1 cellular context compared by ENCODE assay signal in the genomic region with DNA sequence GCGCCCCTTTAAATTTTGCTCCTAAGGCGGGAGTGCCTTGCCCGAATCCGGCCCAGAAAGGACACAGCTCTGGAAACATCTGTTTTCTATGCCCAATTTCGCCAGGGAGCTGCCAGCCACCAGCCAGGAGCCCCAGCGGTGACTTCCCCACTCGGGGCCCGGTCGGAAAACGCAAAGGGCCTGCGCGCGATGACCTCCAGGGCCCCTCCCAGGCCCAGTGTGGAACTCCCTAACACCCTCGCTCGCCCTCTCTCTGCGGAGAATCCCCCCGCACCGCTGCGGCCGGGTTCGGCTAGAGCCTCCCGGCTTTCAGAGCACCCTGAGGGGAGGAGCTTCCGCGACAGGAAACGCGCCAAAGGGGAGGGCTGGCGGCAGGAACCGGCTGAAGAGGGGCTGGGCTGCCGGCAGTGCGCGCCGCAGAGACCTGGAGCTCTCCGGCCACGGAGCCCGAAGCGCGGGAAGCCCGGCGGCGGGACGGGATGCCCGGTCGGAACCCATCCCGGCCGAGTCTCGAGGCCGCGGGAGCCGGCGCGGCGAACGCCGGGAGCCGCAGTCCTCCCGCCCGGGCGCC.
TF ChIP-seq lines count a peak whose summit lies in the region.

No MANE protein-coding gene starts in this region.

TF ChIP-seq in HEK293, 187 proteins besides CTCF, POLR2A, EP300 and RAD21 (continued from another document and continues in another):
- TF ChIP-seq, protein P1, sequence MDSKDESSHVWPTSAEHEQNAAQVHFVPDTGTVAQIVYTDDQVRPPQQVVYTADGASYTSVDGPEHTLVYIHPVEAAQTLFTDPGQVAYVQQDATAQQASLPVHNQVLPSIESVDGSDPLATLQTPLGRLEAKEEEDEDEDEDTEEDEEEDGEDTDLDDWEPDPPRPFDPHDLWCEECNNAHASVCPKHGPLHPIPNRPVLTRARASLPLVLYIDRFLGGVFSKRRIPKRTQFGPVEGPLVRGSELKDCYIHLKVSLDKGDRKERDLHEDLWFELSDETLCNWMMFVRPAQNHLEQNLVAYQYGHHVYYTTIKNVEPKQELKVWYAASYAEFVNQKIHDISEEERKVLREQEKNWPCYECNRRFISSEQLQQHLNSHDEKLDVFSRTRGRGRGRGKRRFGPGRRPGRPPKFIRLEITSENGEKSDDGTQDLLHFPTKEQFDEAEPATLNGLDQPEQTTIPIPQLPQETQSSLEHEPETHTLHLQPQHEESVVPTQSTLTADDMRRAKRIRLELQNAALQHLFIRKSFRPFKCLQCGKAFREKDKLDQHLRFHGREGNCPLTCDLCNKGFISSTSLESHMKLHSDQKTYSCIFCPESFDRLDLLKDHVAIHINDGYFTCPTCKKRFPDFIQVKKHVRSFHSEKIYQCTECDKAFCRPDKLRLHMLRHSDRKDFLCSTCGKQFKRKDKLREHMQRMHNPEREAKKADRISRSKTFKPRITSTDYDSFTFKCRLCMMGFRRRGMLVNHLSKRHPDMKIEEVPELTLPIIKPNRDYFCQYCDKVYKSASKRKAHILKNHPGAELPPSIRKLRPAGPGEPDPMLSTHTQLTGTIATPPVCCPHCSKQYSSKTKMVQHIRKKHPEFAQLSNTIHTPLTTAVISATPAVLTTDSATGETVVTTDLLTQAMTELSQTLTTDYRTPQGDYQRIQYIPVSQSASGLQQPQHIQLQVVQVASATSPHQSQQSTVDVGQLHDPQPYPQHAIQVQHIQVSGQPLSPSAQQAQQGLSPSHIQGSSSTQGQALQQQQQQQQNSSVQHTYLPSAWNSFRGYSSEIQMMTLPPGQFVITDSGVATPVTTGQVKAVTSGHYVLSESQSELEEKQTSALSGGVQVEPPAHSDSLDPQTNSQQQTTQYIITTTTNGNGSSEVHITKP (tag by site-specific recombination; IDR thresholded peaks at IDR 0.05): peak; percentile 36; the same call in 1 of the 2 replicates
- TF ChIP-seq ZNF404 (tag by site-specific recombination; IDR thresholded peaks at IDR 0.05) (no peak), MEIS1 (CRISPR knock-in tag; IDR thresholded peaks at IDR 0.05; ENCODE audit: borderline replicate concordance) (no peak), ZNF626 (tag by site-specific recombination; IDR thresholded peaks at IDR 0.05) (no peak), ZBTB48 (tag by site-specific recombination; IDR thresholded peaks at IDR 0.05) (peak; percentile 63), ZNF791 (tag by site-specific recombination; IDR thresholded peaks at IDR 0.05) (no peak), HOXC10 (CRISPR knock-in tag; IDR thresholded peaks at IDR 0.05) (no peak), ZNF555 (tag by site-specific recombination; conservative IDR thresholded peaks at IDR 0.05) (no peak), ZNF677 (tag by site-specific recombination; IDR thresholded peaks at IDR 0.05) (no peak), ZFP3 (tag by site-specific recombination; IDR thresholded peaks at IDR 0.05; ENCODE audit: low read depth) (no peak), ZNF521 (tag by site-specific recombination; IDR thresholded peaks at IDR 0.05) (no peak), ZNF394 (tag by site-specific recombination; IDR thresholded peaks at IDR 0.05; ENCODE audit: borderline replicate concordance) (no peak), ZNF354C (tag by site-specific recombination; IDR thresholded peaks at IDR 0.05; ENCODE audit: borderline replicate concordance, low read depth) (no peak), ZNF664 (tag by site-specific recombination; IDR thresholded peaks at IDR 0.05) (no peak), ZNF544 (tag by site-specific recombination; IDR thresholded peaks at IDR 0.05) (no peak), ZNF335 (tag by site-specific recombination; conservative IDR thresholded peaks at IDR 0.05) (peak; percentile 64), KLF9 (tag by site-specific recombination; IDR thresholded peaks at IDR 0.05; ENCODE audit: low read depth) (no peak; the same call in 1 of the 2 replicates), ZNF658 (tag by site-specific recombination; IDR thresholded peaks at IDR 0.05) (no peak), OSR2 (tag by site-specific recombination; IDR thresholded peaks at IDR 0.05) (no peak), KLF1 (tag by site-specific recombination; IDR thresholded peaks at IDR 0.05) (no peak), YY1 (tag by site-specific recombination; IDR thresholded peaks at IDR 0.05) (no peak), ZNF112 (tag by site-specific recombination; IDR thresholded peaks at IDR 0.05) (no peak), ZFP37 (tag by site-specific recombination; IDR thresholded peaks at IDR 0.05) (peak; percentile 49; the same call in 1 of the 2 replicates), ZNF501 (tag by site-specific recombination; IDR thresholded peaks at IDR 0.05) (no peak; the same call in none of the 2 replicates), ZNF311 (tag by site-specific recombination; IDR thresholded peaks at IDR 0.05; ENCODE audit: borderline replicate concordance) (no peak), ZNF571 (tag by site-specific recombination; IDR thresholded peaks at IDR 0.05) (no peak), ZNF596 (tag by site-specific recombination; IDR thresholded peaks at IDR 0.05) (peak; percentile 82)
- TF ChIP-seq, protein P2, sequence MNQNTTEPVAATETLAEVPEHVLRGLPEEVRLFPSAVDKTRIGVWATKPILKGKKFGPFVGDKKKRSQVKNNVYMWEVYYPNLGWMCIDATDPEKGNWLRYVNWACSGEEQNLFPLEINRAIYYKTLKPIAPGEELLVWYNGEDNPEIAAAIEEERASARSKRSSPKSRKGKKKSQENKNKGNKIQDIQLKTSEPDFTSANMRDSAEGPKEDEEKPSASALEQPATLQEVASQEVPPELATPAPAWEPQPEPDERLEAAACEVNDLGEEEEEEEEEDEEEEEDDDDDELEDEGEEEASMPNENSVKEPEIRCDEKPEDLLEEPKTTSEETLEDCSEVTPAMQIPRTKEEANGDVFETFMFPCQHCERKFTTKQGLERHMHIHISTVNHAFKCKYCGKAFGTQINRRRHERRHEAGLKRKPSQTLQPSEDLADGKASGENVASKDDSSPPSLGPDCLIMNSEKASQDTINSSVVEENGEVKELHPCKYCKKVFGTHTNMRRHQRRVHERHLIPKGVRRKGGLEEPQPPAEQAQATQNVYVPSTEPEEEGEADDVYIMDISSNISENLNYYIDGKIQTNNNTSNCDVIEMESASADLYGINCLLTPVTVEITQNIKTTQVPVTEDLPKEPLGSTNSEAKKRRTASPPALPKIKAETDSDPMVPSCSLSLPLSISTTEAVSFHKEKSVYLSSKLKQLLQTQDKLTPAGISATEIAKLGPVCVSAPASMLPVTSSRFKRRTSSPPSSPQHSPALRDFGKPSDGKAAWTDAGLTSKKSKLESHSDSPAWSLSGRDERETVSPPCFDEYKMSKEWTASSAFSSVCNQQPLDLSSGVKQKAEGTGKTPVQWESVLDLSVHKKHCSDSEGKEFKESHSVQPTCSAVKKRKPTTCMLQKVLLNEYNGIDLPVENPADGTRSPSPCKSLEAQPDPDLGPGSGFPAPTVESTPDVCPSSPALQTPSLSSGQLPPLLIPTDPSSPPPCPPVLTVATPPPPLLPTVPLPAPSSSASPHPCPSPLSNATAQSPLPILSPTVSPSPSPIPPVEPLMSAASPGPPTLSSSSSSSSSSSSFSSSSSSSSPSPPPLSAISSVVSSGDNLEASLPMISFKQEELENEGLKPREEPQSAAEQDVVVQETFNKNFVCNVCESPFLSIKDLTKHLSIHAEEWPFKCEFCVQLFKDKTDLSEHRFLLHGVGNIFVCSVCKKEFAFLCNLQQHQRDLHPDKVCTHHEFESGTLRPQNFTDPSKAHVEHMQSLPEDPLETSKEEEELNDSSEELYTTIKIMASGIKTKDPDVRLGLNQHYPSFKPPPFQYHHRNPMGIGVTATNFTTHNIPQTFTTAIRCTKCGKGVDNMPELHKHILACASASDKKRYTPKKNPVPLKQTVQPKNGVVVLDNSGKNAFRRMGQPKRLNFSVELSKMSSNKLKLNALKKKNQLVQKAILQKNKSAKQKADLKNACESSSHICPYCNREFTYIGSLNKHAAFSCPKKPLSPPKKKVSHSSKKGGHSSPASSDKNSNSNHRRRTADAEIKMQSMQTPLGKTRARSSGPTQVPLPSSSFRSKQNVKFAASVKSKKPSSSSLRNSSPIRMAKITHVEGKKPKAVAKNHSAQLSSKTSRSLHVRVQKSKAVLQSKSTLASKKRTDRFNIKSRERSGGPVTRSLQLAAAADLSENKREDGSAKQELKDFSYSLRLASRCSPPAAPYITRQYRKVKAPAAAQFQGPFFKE (tag by site-specific recombination; IDR thresholded peaks at IDR 0.05; ENCODE audit: borderline replicate concordance): no peak
- TF ChIP-seq, protein P3, sequence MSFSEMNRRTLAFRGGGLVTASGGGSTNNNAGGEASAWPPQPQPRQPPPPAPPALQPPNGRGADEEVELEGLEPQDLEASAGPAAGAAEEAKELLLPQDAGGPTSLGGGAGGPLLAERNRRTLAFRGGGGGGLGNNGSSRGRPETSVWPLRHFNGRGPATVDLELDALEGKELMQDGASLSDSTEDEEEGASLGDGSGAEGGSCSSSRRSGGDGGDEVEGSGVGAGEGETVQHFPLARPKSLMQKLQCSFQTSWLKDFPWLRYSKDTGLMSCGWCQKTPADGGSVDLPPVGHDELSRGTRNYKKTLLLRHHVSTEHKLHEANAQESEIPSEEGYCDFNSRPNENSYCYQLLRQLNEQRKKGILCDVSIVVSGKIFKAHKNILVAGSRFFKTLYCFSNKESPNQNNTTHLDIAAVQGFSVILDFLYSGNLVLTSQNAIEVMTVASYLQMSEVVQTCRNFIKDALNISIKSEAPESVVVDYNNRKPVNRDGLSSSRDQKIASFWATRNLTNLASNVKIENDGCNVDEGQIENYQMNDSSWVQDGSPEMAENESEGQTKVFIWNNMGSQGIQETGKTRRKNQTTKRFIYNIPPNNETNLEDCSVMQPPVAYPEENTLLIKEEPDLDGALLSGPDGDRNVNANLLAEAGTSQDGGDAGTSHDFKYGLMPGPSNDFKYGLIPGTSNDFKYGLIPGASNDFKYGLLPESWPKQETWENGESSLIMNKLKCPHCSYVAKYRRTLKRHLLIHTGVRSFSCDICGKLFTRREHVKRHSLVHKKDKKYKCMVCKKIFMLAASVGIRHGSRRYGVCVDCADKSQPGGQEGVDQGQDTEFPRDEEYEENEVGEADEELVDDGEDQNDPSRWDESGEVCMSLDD (tag by site-specific recombination; IDR thresholded peaks at IDR 0.05): no peak
- TF ChIP-seq, protein P4, sequence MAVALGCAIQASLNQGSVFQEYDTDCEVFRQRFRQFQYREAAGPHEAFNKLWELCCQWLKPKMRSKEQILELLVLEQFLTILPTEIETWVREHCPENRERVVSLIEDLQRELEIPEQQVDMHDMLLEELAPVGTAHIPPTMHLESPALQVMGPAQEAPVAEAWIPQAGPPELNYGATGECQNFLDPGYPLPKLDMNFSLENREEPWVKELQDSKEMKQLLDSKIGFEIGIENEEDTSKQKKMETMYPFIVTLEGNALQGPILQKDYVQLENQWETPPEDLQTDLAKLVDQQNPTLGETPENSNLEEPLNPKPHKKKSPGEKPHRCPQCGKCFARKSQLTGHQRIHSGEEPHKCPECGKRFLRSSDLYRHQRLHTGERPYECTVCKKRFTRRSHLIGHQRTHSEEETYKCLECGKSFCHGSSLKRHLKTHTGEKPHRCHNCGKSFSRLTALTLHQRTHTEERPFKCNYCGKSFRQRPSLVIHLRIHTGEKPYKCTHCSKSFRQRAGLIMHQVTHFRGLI (tag by site-specific recombination; IDR thresholded peaks at IDR 0.05): no peak
- TF ChIP-seq, protein P5, sequence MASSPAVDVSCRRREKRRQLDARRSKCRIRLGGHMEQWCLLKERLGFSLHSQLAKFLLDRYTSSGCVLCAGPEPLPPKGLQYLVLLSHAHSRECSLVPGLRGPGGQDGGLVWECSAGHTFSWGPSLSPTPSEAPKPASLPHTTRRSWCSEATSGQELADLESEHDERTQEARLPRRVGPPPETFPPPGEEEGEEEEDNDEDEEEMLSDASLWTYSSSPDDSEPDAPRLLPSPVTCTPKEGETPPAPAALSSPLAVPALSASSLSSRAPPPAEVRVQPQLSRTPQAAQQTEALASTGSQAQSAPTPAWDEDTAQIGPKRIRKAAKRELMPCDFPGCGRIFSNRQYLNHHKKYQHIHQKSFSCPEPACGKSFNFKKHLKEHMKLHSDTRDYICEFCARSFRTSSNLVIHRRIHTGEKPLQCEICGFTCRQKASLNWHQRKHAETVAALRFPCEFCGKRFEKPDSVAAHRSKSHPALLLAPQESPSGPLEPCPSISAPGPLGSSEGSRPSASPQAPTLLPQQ (tag by site-specific recombination; IDR thresholded peaks at IDR 0.05): no peak
- TF ChIP-seq, protein P6, sequence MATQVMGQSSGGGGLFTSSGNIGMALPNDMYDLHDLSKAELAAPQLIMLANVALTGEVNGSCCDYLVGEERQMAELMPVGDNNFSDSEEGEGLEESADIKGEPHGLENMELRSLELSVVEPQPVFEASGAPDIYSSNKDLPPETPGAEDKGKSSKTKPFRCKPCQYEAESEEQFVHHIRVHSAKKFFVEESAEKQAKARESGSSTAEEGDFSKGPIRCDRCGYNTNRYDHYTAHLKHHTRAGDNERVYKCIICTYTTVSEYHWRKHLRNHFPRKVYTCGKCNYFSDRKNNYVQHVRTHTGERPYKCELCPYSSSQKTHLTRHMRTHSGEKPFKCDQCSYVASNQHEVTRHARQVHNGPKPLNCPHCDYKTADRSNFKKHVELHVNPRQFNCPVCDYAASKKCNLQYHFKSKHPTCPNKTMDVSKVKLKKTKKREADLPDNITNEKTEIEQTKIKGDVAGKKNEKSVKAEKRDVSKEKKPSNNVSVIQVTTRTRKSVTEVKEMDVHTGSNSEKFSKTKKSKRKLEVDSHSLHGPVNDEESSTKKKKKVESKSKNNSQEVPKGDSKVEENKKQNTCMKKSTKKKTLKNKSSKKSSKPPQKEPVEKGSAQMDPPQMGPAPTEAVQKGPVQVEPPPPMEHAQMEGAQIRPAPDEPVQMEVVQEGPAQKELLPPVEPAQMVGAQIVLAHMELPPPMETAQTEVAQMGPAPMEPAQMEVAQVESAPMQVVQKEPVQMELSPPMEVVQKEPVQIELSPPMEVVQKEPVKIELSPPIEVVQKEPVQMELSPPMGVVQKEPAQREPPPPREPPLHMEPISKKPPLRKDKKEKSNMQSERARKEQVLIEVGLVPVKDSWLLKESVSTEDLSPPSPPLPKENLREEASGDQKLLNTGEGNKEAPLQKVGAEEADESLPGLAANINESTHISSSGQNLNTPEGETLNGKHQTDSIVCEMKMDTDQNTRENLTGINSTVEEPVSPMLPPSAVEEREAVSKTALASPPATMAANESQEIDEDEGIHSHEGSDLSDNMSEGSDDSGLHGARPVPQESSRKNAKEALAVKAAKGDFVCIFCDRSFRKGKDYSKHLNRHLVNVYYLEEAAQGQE (tag by site-specific recombination; IDR thresholded peaks at IDR 0.05): peak; percentile 24; the same call in 1 of the 2 replicates
- TF ChIP-seq, protein P7, sequence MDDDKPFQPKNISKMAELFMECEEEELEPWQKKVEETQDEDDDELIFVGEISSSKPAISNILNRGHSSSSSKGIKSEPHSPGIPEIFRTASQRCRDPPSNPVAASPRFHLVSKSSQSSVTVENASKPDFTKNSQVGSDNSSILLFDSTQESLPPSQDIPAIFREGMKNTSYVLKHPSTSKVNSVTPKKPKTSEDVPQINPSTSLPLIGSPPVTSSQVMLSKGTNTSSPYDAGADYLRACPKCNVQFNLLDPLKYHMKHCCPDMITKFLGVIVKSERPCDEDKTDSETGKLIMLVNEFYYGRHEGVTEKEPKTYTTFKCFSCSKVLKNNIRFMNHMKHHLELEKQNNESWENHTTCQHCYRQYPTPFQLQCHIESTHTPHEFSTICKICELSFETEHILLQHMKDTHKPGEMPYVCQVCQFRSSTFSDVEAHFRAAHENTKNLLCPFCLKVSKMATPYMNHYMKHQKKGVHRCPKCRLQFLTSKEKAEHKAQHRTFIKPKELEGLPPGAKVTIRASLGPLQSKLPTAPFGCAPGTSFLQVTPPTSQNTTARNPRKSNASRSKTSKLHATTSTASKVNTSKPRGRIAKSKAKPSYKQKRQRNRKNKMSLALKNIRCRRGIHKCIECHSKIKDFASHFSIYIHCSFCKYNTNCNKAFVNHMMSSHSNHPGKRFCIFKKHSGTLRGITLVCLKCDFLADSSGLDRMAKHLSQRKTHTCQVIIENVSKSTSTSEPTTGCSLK (tag by site-specific recombination; IDR thresholded peaks at IDR 0.05): no peak
- TF ChIP-seq, protein P8, sequence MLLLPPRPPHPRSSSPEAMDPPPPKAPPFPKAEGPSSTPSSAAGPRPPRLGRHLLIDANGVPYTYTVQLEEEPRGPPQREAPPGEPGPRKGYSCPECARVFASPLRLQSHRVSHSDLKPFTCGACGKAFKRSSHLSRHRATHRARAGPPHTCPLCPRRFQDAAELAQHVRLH (tag by site-specific recombination; IDR thresholded peaks at IDR 0.05): no peak
